In the genomic region with DNA sequence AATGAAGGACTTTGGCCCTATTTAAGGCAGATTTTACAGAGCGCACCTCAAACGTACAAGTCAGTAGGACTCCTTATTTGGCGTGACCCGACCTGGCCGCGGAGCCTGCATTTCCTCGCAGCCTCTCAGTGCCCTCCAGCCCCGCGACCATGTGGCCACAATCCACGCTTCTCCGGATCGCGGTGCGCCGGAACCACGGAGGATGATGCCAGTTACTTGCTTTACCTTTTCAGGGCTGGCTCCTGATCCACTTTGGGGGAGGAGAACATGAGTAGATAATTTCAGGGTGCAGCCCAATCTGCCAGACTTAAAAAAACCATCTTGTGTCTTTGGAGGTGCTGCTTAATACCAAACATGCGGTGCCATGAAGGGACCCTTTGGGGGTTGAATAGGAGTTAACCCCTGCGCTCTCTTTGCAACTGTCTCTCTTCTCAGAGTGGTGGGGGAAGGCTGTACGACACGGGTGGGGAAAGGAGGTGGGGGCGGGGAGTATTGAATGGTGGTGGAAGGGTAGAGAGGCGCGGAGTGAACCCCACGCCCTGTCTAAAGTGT, we compare ENCODE assay signal across 8 cellular contexts. TPM values are rescaled to one million over a fixed set of nuclear protein-coding genes. Genes with fewer than 3 reads are reported as not detected.
DNase-seq lines count a peak whose midpoint lies in the region; ATAC-seq, FAIRE-seq and TF ChIP-seq lines count a peak whose summit lies in the region.

No MANE protein-coding gene starts in this region.

- FAIRE-seq in kidney (lab: Jason Lieb, UNC) = no peak

- peak overlapping the region; percentile 55 for H3K27ac ChIP-seq in angular gyrus (ENCODE audit: low read depth, low read length)
- no peak overlapping the region for H3K27ac ChIP-seq in kidney (ENCODE audit: low read depth in 2 of 2, low read length in 2 of 2)

- H3K27ac Mint-ChIP-seq in stimulated activated naive CD8-positive, alpha-beta T cell treated with anti-CD3 and anti-CD28 coated beads, Interleukin-15, amount 100 ng/mL, for 72 hours = peak overlapping the region; percentile 77 to 96

- no peaks in the 10 kb centered on the region for H3K36me3 ChIP-seq in kidney (ENCODE audit: control insufficient read depth in 1 of 2, insufficient read depth in 2 of 2, low read length in 2 of 2)

- H3K9me3 Mint-ChIP-seq in stimulated activated naive CD8-positive, alpha-beta T cell treated with anti-CD3 and anti-CD28 coated beads, Interleukin-15, amount 100 ng/mL, for 72 hours = no peaks in the 10 kb centered on the region

- TF ChIP-seq CTCF in kidney (IDR thresholded peaks at IDR 0.05; ENCODE audit: borderline replicate concordance, extremely low read depth, insufficient read depth) = no peak

- intact Hi-C loops in kidney (cut with DNase I) = no loop called here

- peak; percentile 35 to 39 for DNase-seq in stimulated activated CD4-positive, alpha-beta T cell treated with anti-CD3 and anti-CD28 coated beads, Interleukin-2, amount 100 ng/mL, for 24 hours
- DNase-seq in stimulated activated CD4-positive, alpha-beta T cell treated with anti-CD3 and anti-CD28 coated beads, Interleukin-1b, Interleukin-23, amount 100 ng/mL, for 48 hours = no peak
- DNase-seq in kidney (peak; percentile 76), NCI-H2081 treated with DMSO at 0.1 percent for 48 hours (lab: John Stamatoyannopoulos, UW) (no peak), DMS 273 treated with DMSO at 0.1 percent for 48 hours (lab: John Stamatoyannopoulos, UW) (no peak), NK-92 (lab: John Stamatoyannopoulos, UW; ENCODE audit: unreplicated experiment) (no peak)
- no peak for DNase-seq in stimulated activated naive CD8-positive, alpha-beta T cell treated with anti-CD3 and anti-CD28 coated beads, Interleukin-15, amount 100 ng/mL, for 72 hours

- ATAC-seq in stimulated activated naive CD8-positive, alpha-beta T cell treated with anti-CD3 and anti-CD28 coated beads, Interleukin-15, amount 100 ng/mL, for 72 hours = peak; percentile 39

- no peaks in the 10 kb centered on the region for H3K27me3 Mint-ChIP-seq in stimulated activated naive CD8-positive, alpha-beta T cell treated with anti-CD3 and anti-CD28 coated beads, Interleukin-15, amount 100 ng/mL, for 72 hours

- peaks cover 30% of the 10 kb centered on the region for H3K4me1 Mint-ChIP-seq in stimulated activated naive CD8-positive, alpha-beta T cell treated with anti-CD3 and anti-CD28 coated beads, Interleukin-15, amount 100 ng/mL, for 72 hours

- H3K9me3 ChIP-seq in kidney (ENCODE audit: control insufficient read depth in 1 of 2, low read length in 2 of 2) = no peaks in the 10 kb centered on the region

- H3K4me3 Mint-ChIP-seq in stimulated activated naive CD8-positive, alpha-beta T cell treated with anti-CD3 and anti-CD28 coated beads, Interleukin-15, amount 100 ng/mL, for 72 hours = peak overlapping the region; percentile 90 to 96

- H3K4me3 ChIP-seq in kidney (ENCODE audit: low read length in 2 of 2) = peak overlapping the region; percentile 24 to 58

- peaks cover 5 to 6% of the 10 kb centered on the region in 2 donors for H3K4me1 ChIP-seq in kidney (ENCODE audit: control insufficient read depth in 1 of 2, insufficient read depth in 1 of 2, low read depth in 1 of 2, low read length in 2 of 2)

- H3K9ac ChIP-seq in kidney (ENCODE audit: low read length in 2 of 2) = no peak overlapping the region

RNA-seq across cellular contexts. Expression of a gene that starts 1.5 kb away (rescaled TPM):
- 7.0 TPM for total RNA-seq in kidney
- polyA plus RNA-seq in kidney (ENCODE audit: insufficient read depth, low read depth, low replicate concordance) = 2.1 TPM

RNA-seq across cellular contexts. Expression of a gene that starts 14.0 kb away (rescaled TPM):
- 16.8 TPM for total RNA-seq in kidney
- 5.4 TPM for polyA plus RNA-seq in kidney (ENCODE audit: insufficient read depth, low read depth, low replicate concordance)

RNA-seq across cellular contexts. Expression of a gene that starts 28.1 kb away (rescaled TPM):
- 10.6 TPM for total RNA-seq in kidney
- polyA plus RNA-seq in kidney (ENCODE audit: insufficient read depth, low read depth, low replicate concordance) = 5.3 TPM

Comparison
In these comparisons a context has a peak if more than half of its experiments do, and no peak if none do; other contexts are left out.
1. DNase-seq: peak in stimulated activated CD4-positive, alpha-beta T cell treated with anti-CD3 and anti-CD28 coated beads, Interleukin-2, amount 100 ng/mL, for 24 hours (2 of 2) and kidney (single experiment); none in stimulated activated CD4-positive, alpha-beta T cell treated with anti-CD3 and anti-CD28 coated beads, Interleukin-1b, Interleukin-23, amount 100 ng/mL, for 48 hours (single experiment), stimulated activated naive CD8-positive, alpha-beta T cell treated with anti-CD3 and anti-CD28 coated beads, Interleukin-15, amount 100 ng/mL, for 72 hours (0 of 2), NCI-H2081 treated with DMSO at 0.1 percent for 48 hours (single experiment), DMS 273 treated with DMSO at 0.1 percent for 48 hours (single experiment) and NK-92 (single experiment).